ENCODE assay signal across 21 cellular contexts in the genomic region with DNA sequence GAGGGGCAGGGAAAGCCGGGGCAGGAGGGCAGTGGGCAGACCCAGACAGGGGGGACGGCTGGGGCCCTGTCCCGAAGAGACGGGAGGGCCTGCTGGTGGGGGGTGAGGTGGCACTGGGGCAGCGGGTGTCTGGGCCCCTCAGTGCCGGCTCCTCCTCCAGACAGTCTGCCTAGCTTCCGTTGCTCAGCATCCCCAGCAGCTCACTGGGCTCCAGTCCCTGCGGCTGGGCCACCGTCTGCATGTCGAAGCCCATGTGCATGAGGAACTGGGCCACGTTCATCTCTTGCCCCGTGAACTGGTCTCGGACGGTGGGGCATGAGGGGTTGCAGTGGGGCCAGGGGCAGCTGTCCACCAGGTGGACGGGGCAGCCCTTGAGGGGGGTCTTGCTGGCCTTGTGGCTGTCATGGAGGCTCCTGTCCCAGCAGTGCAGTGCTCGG. TPM values are rescaled to one million over a fixed set of nuclear protein-coding genes. Genes with fewer than 3 reads are reported as not detected.
DNase-seq lines count a peak whose midpoint lies in the region; ATAC-seq and TF ChIP-seq lines count a peak whose summit lies in the region.
"Had no signal": no experiment of that assay in that cellular context is flagged by ENCODE, and none has a peak within 500 bp of the region (broad histone marks: within the 10 kb centered on the region; RNA-seq: fewer than 3 reads in every experiment).

No MANE protein-coding gene starts in this region.

- H3K27me3 ChIP-seq in H7 (ENCODE audit: control insufficient read depth, insufficient read depth, low read length) (peaks cover 2% of the 10 kb centered on the region; the same call in 1 of the 2 replicates), SU-DHL-6 (ENCODE audit: low read length) (no peaks in the 10 kb centered on the region), lower lobe of right lung (ENCODE audit: low read depth) (peaks cover 7% of the 10 kb centered on the region)

- no peaks in the 10 kb centered on the region for H4K20me1 ChIP-seq in SU-DHL-6 (ENCODE audit: low read depth, low read length)

- H3K27ac Mint-ChIP-seq in type B pancreatic cell = no peak overlapping the region
- H3K27ac Mint-ChIP-seq in stimulated activated effector memory CD8-positive, alpha-beta T cell treated with anti-CD3 and anti-CD28 coated beads, Interleukin-12 subunit alpha, Interleukin-12 subunit beta, amount 100 ng/mL, for 72 hours = no peak overlapping the region
- H3K27ac Mint-ChIP-seq: CD4-positive, CD25-positive, alpha-beta regulatory T cell; IgD-negative memory B cell had no signal

- H3K9me3 ChIP-seq in SU-DHL-6 (ENCODE audit: insufficient read depth, low read length) (no peaks in the 10 kb centered on the region), lower lobe of right lung (no peaks in the 10 kb centered on the region)
- H3K9me3 ChIP-seq: HAP-1 had no signal

- intact Hi-C loops in lower lobe of right lung (cut with DNase I) (no loop called here), head of caudate nucleus (cut with DNase I) (loop anchor here (10.0 kb wide), 1 partner anchor 202 kb away; no protein-coding TSS in a partner anchor)

- no peaks in the 10 kb centered on the region for H3K4me1 ChIP-seq in lower lobe of right lung
- H3K4me1 ChIP-seq: HAP-1 had no signal

- peaks cover 28% of the 10 kb centered on the region for H3F3A ChIP-seq in SU-DHL-6 (ENCODE audit: insufficient read depth)

- no peaks in the 10 kb centered on the region for H3K9me3 Mint-ChIP-seq in type B pancreatic cell
- H3K9me3 Mint-ChIP-seq in stimulated activated effector memory CD8-positive, alpha-beta T cell treated with anti-CD3 and anti-CD28 coated beads, Interleukin-12 subunit alpha, Interleukin-12 subunit beta, amount 100 ng/mL, for 72 hours = no peaks in the 10 kb centered on the region
- H3K9me3 Mint-ChIP-seq: IgD-negative memory B cell had no signal

- H3K4me2 ChIP-seq in SU-DHL-6 (ENCODE audit: low read depth, low read length, poor library complexity, severe bottlenecking) = peak overlapping the region; percentile 17

- ATAC-seq in lower lobe of right lung = peak; percentile 5 to 23
- ATAC-seq in stimulated activated effector memory CD8-positive, alpha-beta T cell treated with anti-CD3 and anti-CD28 coated beads, Interleukin-12 subunit alpha, Interleukin-12 subunit beta, amount 100 ng/mL, for 72 hours = no peak

- peaks cover 15% of the 10 kb centered on the region for H3K79me2 ChIP-seq in SU-DHL-6 (ENCODE audit: insufficient read depth, low read length)

- DNase-seq in H7 (peak; percentile 62), lower lobe of right lung (no peak), type B pancreatic cell (ENCODE audit: extremely low spot score, unreplicated experiment) (peak; percentile 69), COR-L47 (lab: John Stamatoyannopoulos, UW) (no peak), head of caudate nucleus (no peak)
- no peak for DNase-seq in stimulated activated effector memory CD8-positive, alpha-beta T cell treated with anti-CD3 and anti-CD28 coated beads, Interleukin-12 subunit alpha, Interleukin-12 subunit beta, amount 100 ng/mL, for 72 hours (ENCODE audit: low spot score in 2 of 2)
- DNase-seq: GM23248, NCI-H1092, NCI-H1417 treated with DMSO at 0.1 percent for 48 hours, NCI-H1694 treated with DMSO at 0.1 percent for 48 hours, NCI-H2081, NCI-H2227 treated with DMSO at 0.1 percent for 48 hours, NCI-H526 treated with DMSO at 0.1 percent for 48 hours, SHP77 treated with DMSO at 0.1 percent for 48 hours had no signal

- peak overlapping the region; percentile 27; the same call in 1 of the 2 replicates for H3K9ac ChIP-seq in SU-DHL-6 (ENCODE audit: low read length)
- H3K9ac ChIP-seq: GM23248 had no signal

- no peak overlapping the region for H2AFZ ChIP-seq in SU-DHL-6 (ENCODE audit: low read depth, low read length, severe bottlenecking)
- H2AFZ ChIP-seq: GM23248 had no signal

- H3K36me3 ChIP-seq in H7 (replicated peaks; ENCODE audit: control insufficient read depth, insufficient read depth, low read length) (no peaks in the 10 kb centered on the region), SU-DHL-6 (ENCODE audit: low read length) (no peaks in the 10 kb centered on the region), lower lobe of right lung (no peaks in the 10 kb centered on the region)
- H3K36me3 ChIP-seq: HAP-1 had no signal

- no peaks in the 10 kb centered on the region for H3K36me3 Mint-ChIP-seq in type B pancreatic cell
- no peaks in the 10 kb centered on the region for H3K36me3 Mint-ChIP-seq in stimulated activated effector memory CD8-positive, alpha-beta T cell treated with anti-CD3 and anti-CD28 coated beads, Interleukin-12 subunit alpha, Interleukin-12 subunit beta, amount 100 ng/mL, for 72 hours
- H3K36me3 Mint-ChIP-seq: CD4-positive, CD25-positive, alpha-beta regulatory T cell; IgD-negative memory B cell had no signal

- no peaks in the 10 kb centered on the region for H3K9me2 ChIP-seq in SU-DHL-6 (replicated peaks; ENCODE audit: insufficient read depth, low read length)

- peaks cover 11% of the 10 kb centered on the region for H3K27me3 Mint-ChIP-seq in type B pancreatic cell

- H3K4me3 ChIP-seq in H7 (ENCODE audit: insufficient read depth, low read depth, low read length) = no peak overlapping the region
- no peak overlapping the region for H3K4me3 ChIP-seq in SU-DHL-6 (ENCODE audit: insufficient read depth, low read length, poor library complexity, severe bottlenecking)
- no peak overlapping the region for H3K4me3 ChIP-seq in lower lobe of right lung
- H3K4me3 ChIP-seq: GM23248, HAP-1 had no signal

- peaks cover 3% of the 10 kb centered on the region for H3K4me1 Mint-ChIP-seq in type B pancreatic cell (ENCODE audit: unreplicated experiment)
- H3K4me1 Mint-ChIP-seq in stimulated activated effector memory CD8-positive, alpha-beta T cell treated with anti-CD3 and anti-CD28 coated beads, Interleukin-12 subunit alpha, Interleukin-12 subunit beta, amount 100 ng/mL, for 72 hours = no peaks in the 10 kb centered on the region

- no peak overlapping the region for H3K4me3 Mint-ChIP-seq in type B pancreatic cell
- H3K4me3 Mint-ChIP-seq in stimulated activated effector memory CD8-positive, alpha-beta T cell treated with anti-CD3 and anti-CD28 coated beads, Interleukin-12 subunit alpha, Interleukin-12 subunit beta, amount 100 ng/mL, for 72 hours = no peak overlapping the region
- H3K4me3 Mint-ChIP-seq: CD4-positive, CD25-positive, alpha-beta regulatory T cell; IgD-negative memory B cell had no signal

- H3K27ac ChIP-seq in SU-DHL-6 (ENCODE audit: low read depth, low read length) (peak overlapping the region; percentile 83), lower lobe of right lung (no peak overlapping the region)
- H3K27ac ChIP-seq: GM23248 had no signal

- no peak for TF ChIP-seq CTCF in SU-DHL-6 (IDR thresholded peaks at IDR 0.05; ENCODE audit: insufficient read depth, low read length, poor library complexity, severe bottlenecking)
- TF ChIP-seq CTCF in lower lobe of right lung (IDR thresholded peaks at IDR 0.05) = no peak
- no peak for TF ChIP-seq CTCF in type B pancreatic cell (conservative IDR thresholded peaks at IDR 0.05)

RNA-seq across cellular contexts. Expression of a gene that starts 5.8 kb away (rescaled TPM):
- 0.24 and 0.30 TPM in 2 replicates for total RNA-seq in H7 (2014; rRNA removed; shearing (Covaris generic))
- not detected for total RNA-seq in lower lobe of right lung
- not detected in 2 replicates for total RNA-seq in type B pancreatic cell (ENCODE audit: low replicate concordance)
- total RNA-seq: CD4-positive, CD25-positive, alpha-beta regulatory T cell; Daoy; G401; GM23248; NCI-H460 had no signal

RNA-seq across cellular contexts. Expression of a gene that starts 8.2 kb away (rescaled TPM):
- 2.0 and 2.3 TPM in 2 replicates for total RNA-seq in H7 (2014; rRNA removed; shearing (Covaris generic))
- 4.4 TPM for total RNA-seq in lower lobe of right lung
- 1.9 and 3.2 TPM in 2 replicates for total RNA-seq in type B pancreatic cell (ENCODE audit: low replicate concordance)
- total RNA-seq: CD4-positive, CD25-positive, alpha-beta regulatory T cell; GM23248 had no signal

RNA-seq across cellular contexts. Expression of a gene that starts 15.7 kb away (rescaled TPM):
- 267 and 298 TPM in 2 replicates for total RNA-seq in H7 (2014; rRNA removed; shearing (Covaris generic))
- total RNA-seq in lower lobe of right lung (23.0 TPM), type B pancreatic cell (ENCODE audit: low replicate concordance) (110 and 127 TPM in 2 replicates)

RNA-seq across cellular contexts. Expression of a gene that starts 24.6 kb away (rescaled TPM):
- 62.1 and 65.8 TPM in 2 replicates for total RNA-seq in H7 (2014; rRNA removed; shearing (Covaris generic))
- 45.3 TPM for total RNA-seq in lower lobe of right lung
- 31.5 and 35.6 TPM in 2 replicates for total RNA-seq in type B pancreatic cell (ENCODE audit: low replicate concordance)

RNA-seq across cellular contexts. Expression of a gene that starts 25.3 kb away (rescaled TPM):
- total RNA-seq in H7 (2014; rRNA removed; shearing (Covaris generic)) = 27.0 and 31.7 TPM in 2 replicates
- total RNA-seq in lower lobe of right lung = 30.7 TPM
- 22.4 and 30.0 TPM in 2 replicates for total RNA-seq in type B pancreatic cell (ENCODE audit: low replicate concordance)

Comparison
In these comparisons a context has a peak if more than half of its experiments do, and no peak if none do; other contexts are left out.
1. DNase-seq: peak in H7 (single experiment) and type B pancreatic cell (single experiment); none in lower lobe of right lung (single experiment), COR-L47 (single experiment), head of caudate nucleus (0 of 42) and stimulated activated effector memory CD8-positive, alpha-beta T cell treated with anti-CD3 and anti-CD28 coated beads, Interleukin-12 subunit alpha, Interleukin-12 subunit beta, amount 100 ng/mL, for 72 hours (0 of 2).